ENCODE assay signal across 8 cellular contexts in the genomic region with DNA sequence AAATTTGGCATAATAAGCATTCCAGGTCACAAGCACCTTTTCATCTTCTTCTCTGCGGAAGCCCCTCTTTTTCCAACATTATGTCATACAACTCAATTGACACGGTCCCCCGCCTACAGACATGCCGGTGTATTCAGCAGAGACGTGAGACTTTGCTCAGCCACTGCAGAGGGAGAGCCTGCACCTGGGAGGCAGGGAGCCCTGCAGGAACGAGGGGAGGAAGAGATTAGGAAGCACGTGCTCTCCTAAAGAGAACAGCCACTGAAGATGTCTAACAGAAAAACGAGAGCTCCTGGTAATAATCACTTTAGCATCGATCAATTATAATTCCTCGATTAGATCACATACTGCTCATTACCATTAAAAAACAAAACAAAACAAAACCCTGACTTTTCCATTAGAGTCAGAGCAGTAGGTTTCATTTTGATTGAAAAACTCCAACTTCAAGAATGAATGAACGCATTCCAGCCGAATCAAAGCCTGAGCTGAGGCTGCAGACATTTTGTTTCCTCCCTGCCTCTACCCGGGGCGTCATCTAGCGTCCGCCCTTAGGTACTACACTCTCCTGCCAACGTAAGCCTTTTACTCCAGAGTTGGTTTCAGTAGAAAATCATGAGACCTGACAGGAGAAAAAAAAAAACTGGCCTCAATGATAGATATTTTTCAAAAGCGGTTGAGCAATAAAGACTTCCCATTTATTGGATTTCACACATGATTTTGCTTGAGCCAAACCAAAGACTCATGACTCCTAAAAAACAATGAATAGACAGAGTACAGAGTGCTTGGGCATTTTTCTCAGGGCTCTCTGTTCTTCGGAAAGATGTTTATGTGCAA.
A peak's percentile ranks its signal among the peaks of the same experiment; 100 is the strongest.
DNase-seq lines count a peak whose midpoint lies in the region; ATAC-seq lines count a peak whose summit lies in the region.

No MANE protein-coding gene starts in this region.

- peak; percentile 42 for ATAC-seq in HG03060 (IDR thresholded peaks at IDR 0.05; ENCODE audit: low read depth, unreplicated experiment)
- ATAC-seq in activated CD4-positive, CD25-positive, alpha-beta regulatory T cell treated with anti-CD3 and anti-CD28 coated beads, Interleukin-2, amount 50 U/mL, for 24 hours = peak; percentile 36 to 39
- no peak for ATAC-seq in GM18858 (IDR thresholded peaks at IDR 0.05; ENCODE audit: unreplicated experiment)

- peak; percentile 93 for DNase-seq in G401 (ENCODE audit: low spot score)
- DNase-seq in NCI-H345 (lab: John Stamatoyannopoulos, UW) = peak; percentile 74
- DNase-seq in cerebellar cortex (ENCODE audit: low spot score) = peak; percentile 92
- peak; percentile 82 for DNase-seq in kidney tubule cell (ENCODE audit: low spot score)
- peak; percentile 73 to 75 for DNase-seq in stimulated activated CD4-positive, alpha-beta T cell treated with anti-CD3 and anti-CD28 coated beads, Interleukin-1b, Interleukin-23, amount 100 ng/mL, for 4 hours (ENCODE audit: low read depth in 2 of 2)

- in situ Hi-C loops in G401 (cut with HindIII; ENCODE audit: low sequenced_read_pairs) = no loop called here
